ENCODE assay signal across 8 cellular contexts in genomic region chr15:75202251-75203016, GRCh38. TPM values are rescaled to one million over a fixed set of nuclear protein-coding genes. Genes with fewer than 3 reads are reported as not detected.
A peak's percentile ranks its signal among the peaks of the same experiment; 100 is the strongest.
DNase-seq lines count a peak whose midpoint lies in the region; ATAC-seq and TF ChIP-seq lines count a peak whose summit lies in the region.

No MANE protein-coding gene starts in this region.

- peak; percentile 20 for ATAC-seq in GM21576 (IDR thresholded peaks at IDR 0.05; ENCODE audit: unreplicated experiment)

- POLR2A ChIA-PET in MCF 10A (lab: Yijun Ruan, JAX), result interaction anchor here (0.6 to 5.3 kb wide), 20 partner anchors 14 to 831 kb away, joined by 3 to 61 read pairs (median 6); partner anchors contain the start of genes FAM219B, MAN2C1 and PPCDC

- H3K9me3 Mint-ChIP-seq in MCF 10A (ENCODE audit: unreplicated experiment), result no peaks in the 10 kb centered on the region

- DNase-seq in ELF-1 (ENCODE audit: low read depth, low spot score), result peak; percentile 57
- DNase-seq in LHCN-M2 (ENCODE audit: low read depth), result peak; percentile 60
- DNase-seq in MCF 10A (ENCODE audit: unreplicated experiment), result peak; percentile 73
- DNase-seq in islet precursor cell, result peak; percentile 81
- DNase-seq in stimulated activated CD4-positive, alpha-beta T cell treated with anti-CD3 and anti-CD28 coated beads, Interleukin-15, amount 100 ng/mL, for 48 hours (ENCODE audit: low read depth in 2 of 2), result peak; percentile 80 to 83
- no peak for DNase-seq in occipital lobe (lab: John Stamatoyannopoulos, UW)

- peak overlapping the region; percentile 94 for H3K27ac Mint-ChIP-seq in MCF 10A (ENCODE audit: low read depth, unreplicated experiment)

- BruUV-seq in MCF 10A (replicated peaks; lab: Mats Ljungman, UMichigan), result TSS peak; percentile 39

- H3K27ac ChIP-seq in VCaP, result peak overlapping the region; percentile 97

- peaks cover 17% of the 10 kb centered on the region for H3K4me1 Mint-ChIP-seq in MCF 10A (ENCODE audit: insufficient read depth, unreplicated experiment)

- CTCF ChIA-PET in MCF 10A (lab: Yijun Ruan, JAX), result interaction anchor here (0.7 to 7.1 kb wide), 7 partner anchors 21 to 177 kb away, joined by 3 to 85 read pairs (median 4); no protein-coding TSS in a partner anchor

- TF ChIP-seq CTCF in VCaP (conservative IDR thresholded peaks at IDR 0.05), result no peak; the same call in none of the 2 replicates
- TF ChIP-seq CTCF in MCF 10A (IDR thresholded peaks at IDR 0.05; ENCODE audit: unreplicated experiment), result peak; percentile 15

- H3K4me3 Mint-ChIP-seq in MCF 10A (ENCODE audit: unreplicated experiment), result peak overlapping the region; percentile 91

- H3K27me3 Mint-ChIP-seq in MCF 10A (ENCODE audit: insufficient read depth, unreplicated experiment), result no peaks in the 10 kb centered on the region

- peaks cover 14% of the 10 kb centered on the region for H3K36me3 Mint-ChIP-seq in MCF 10A (ENCODE audit: insufficient read depth, unreplicated experiment)

- intact Hi-C loops in MCF 10A (cut with micrococcal nuclease), result loop anchor here (1.0 to 10.0 kb wide), 3 partner anchors 102 to 418 kb away; partner anchors contain the start of gene CSK

RNA-seq across cellular contexts. Expression of gene C15orf39, which starts 0.8 kb away (rescaled TPM):
- 3.1 and 3.3 TPM in 2 replicates for total RNA-seq in LHCN-M2 (2014; rRNA removed)
- 3.0 TPM for polyA plus RNA-seq in LHCN-M2 (2012)
- 13.3 and 17.2 TPM in 2 replicates for total RNA-seq in MCF 10A (2022)
- total RNA-seq in occipital lobe, result 0.31 TPM

RNA-seq across cellular contexts. Expression of gene GOLGA6C, which starts 55.7 kb away (rescaled TPM):
- not detected in 2 replicates for total RNA-seq in LHCN-M2 (2014; rRNA removed)
- not detected for polyA plus RNA-seq in LHCN-M2 (2012)
- not detected in 2 replicates for total RNA-seq in MCF 10A (2022)
- not detected for total RNA-seq in occipital lobe
